Comparison of ENCODE assay signal across 25 cellular contexts in genomic region chr11:46762248-46762647, GRCh38. TPM values are rescaled to one million over a fixed set of nuclear protein-coding genes. Genes with fewer than 3 reads are reported as not detected.
"Had no signal": no experiment of that assay in that cellular context is flagged by ENCODE, and none has a peak within 500 bp of the region (broad histone marks: within the 10 kb centered on the region; RNA-seq: fewer than 3 reads in every experiment).

No MANE protein-coding gene starts in this region.

- DNase-seq: islet precursor cell; left ventricle myocardium inferior; mesendoderm; naive B cell; natural killer cell; ovary; retina; right cardiac atrium; stimulated activated CD4-positive, alpha-beta T cell treated with anti-CD3 and anti-CD28 coated beads, Interleukin-12 subunit alpha, Interleukin-12 subunit beta, amount 100 ng/mL, for 4 hours; stimulated activated CD4-positive, alpha-beta T cell treated with anti-CD3 and anti-CD28 coated beads, Interleukin-15, amount 100 ng/mL, for 24 hours; stimulated activated CD4-positive, alpha-beta T cell treated with anti-CD3 and anti-CD28 coated beads, Interleukin-2, amount 100 ng/mL, for 24 hours; stimulated activated CD4-positive, alpha-beta T cell treated with anti-CD3 and anti-CD28 coated beads, Interleukin-4, amount 100 ng/mL, for 1 hour; stimulated activated naive B cell treated with anti-CD40 and anti-IgM and Interleukin-4, amounts not matched to agents 10 μg/mL and 1 μg/mL and 100 μg/mL, for 72 hours; stimulated activated naive CD8-positive, alpha-beta T cell treated with anti-CD3 and anti-CD28 coated beads, Interleukin-15, Interleukin-2, amounts not matched to agents 100 U/mL and 50 U/mL, for 24 hours; stomach; testis; thyroid gland; transverse colon; upper lobe of left lung had no signal

- ATAC-seq: natural killer cell; right cardiac atrium; sciatic nerve; stimulated activated naive B cell treated with anti-CD40 and anti-IgM and Interleukin-4, amounts not matched to agents 10 μg/mL and 1 μg/mL and 100 μg/mL, for 72 hours; stimulated activated naive CD8-positive, alpha-beta T cell treated with anti-CD3 and anti-CD28 coated beads, Interleukin-15, Interleukin-2, amounts not matched to agents 100 U/mL and 50 U/mL, for 24 hours had no signal

- H3K4me3 Mint-ChIP-seq: mesothelial cell of epicardium; naive B cell; natural killer cell; stimulated activated naive B cell treated with anti-CD40 and anti-IgM and Interleukin-4, amounts not matched to agents 10 μg/mL and 1 μg/mL and 100 μg/mL, for 72 hours had no signal

- H3K4me3 ChIP-seq: left ventricle myocardium inferior, lung, ovary, skin epidermis, stomach, testis, thyroid gland, transverse colon, upper lobe of left lung, vagina had no signal

- H3K9me3 Mint-ChIP-seq: mesothelial cell of epicardium; naive B cell; natural killer cell; stimulated activated naive B cell treated with anti-CD40 and anti-IgM and Interleukin-4, amounts not matched to agents 10 μg/mL and 1 μg/mL and 100 μg/mL, for 72 hours had no signal

- H3K27me3 Mint-ChIP-seq: naive B cell; progenitor cell of endocrine pancreas; stimulated activated naive B cell treated with anti-CD40 and anti-IgM and Interleukin-4, amounts not matched to agents 10 μg/mL and 1 μg/mL and 100 μg/mL, for 72 hours had no signal

- H3K27ac Mint-ChIP-seq: mesothelial cell of epicardium; natural killer cell; stimulated activated naive B cell treated with anti-CD40 and anti-IgM and Interleukin-4, amounts not matched to agents 10 μg/mL and 1 μg/mL and 100 μg/mL, for 72 hours had no signal

- H3K4me1 Mint-ChIP-seq: mesothelial cell of epicardium; naive B cell; natural killer cell; stimulated activated naive B cell treated with anti-CD40 and anti-IgM and Interleukin-4, amounts not matched to agents 10 μg/mL and 1 μg/mL and 100 μg/mL, for 72 hours had no signal

RNA-seq across cellular contexts. Expression of gene F2, which starts 43.2 kb away (rescaled TPM):
- polyA plus RNA-seq: right cardiac atrium had no signal
